ENCODE assay signal across 14 cellular contexts in genomic region chr11:128837627-128838026, GRCh38. TPM values are rescaled to one million over a fixed set of nuclear protein-coding genes. Genes with fewer than 3 reads are reported as not detected.
DNase-seq lines count a peak whose midpoint lies in the region; ATAC-seq and TF ChIP-seq lines count a peak whose summit lies in the region.
"Had no signal": no experiment of that assay in that cellular context is flagged by ENCODE, and none has a peak within 500 bp of the region (broad histone marks: within the 10 kb centered on the region; RNA-seq: fewer than 3 reads in every experiment).

No MANE protein-coding gene starts in this region.

- peaks cover 3% of the 10 kb centered on the region for H3K36me3 Mint-ChIP-seq in activated CD8-positive, alpha-beta T cell treated with anti-CD3 and anti-CD28 coated beads, Interleukin-2, amount 10 ng/mL, durations not matched to agents 7 days and 5 days (ENCODE audit: low read depth)
- no peaks in the 10 kb centered on the region for H3K36me3 Mint-ChIP-seq in type B pancreatic cell

- H3K4me3 ChIP-seq in heart left ventricle: no peak overlapping the region

- no peaks in the 10 kb centered on the region for H3K27me3 ChIP-seq in heart left ventricle

- H3K4me3 Mint-ChIP-seq in activated CD8-positive, alpha-beta T cell treated with anti-CD3 and anti-CD28 coated beads, Interleukin-2, amount 10 ng/mL, durations not matched to agents 7 days and 5 days: no peak overlapping the region
- H3K4me3 Mint-ChIP-seq in type B pancreatic cell: no peak overlapping the region

- ATAC-seq in heart left ventricle: peak in 3 of 4 donors; percentile 41 to 71 (median 54)
- ATAC-seq in Right ventricle myocardium inferior: no peak
- peak; percentile 57 for ATAC-seq in activated CD8-positive, alpha-beta T cell treated with anti-CD3 and anti-CD28 coated beads, Interleukin-2, amount 10 ng/mL, durations not matched to agents 7 days and 5 days
- peak; percentile 30 for ATAC-seq in left lobe of liver
- ATAC-seq in GM21717 (IDR thresholded peaks at IDR 0.05; ENCODE audit: unreplicated experiment): no peak

- CTCF ChIA-PET in activated CD8-positive, alpha-beta T cell treated with anti-CD3 and anti-CD28 coated beads, Interleukin-2, amount 10 ng/mL, durations not matched to agents 7 days and 5 days (lab: Charles Lee): interaction anchor here (1.3 to 3.1 kb wide), 3 partner anchors 11 to 680 kb away, joined by 3 to 11 read pairs (median 5); no protein-coding TSS in a partner anchor

- TF ChIP-seq CTCF in heart left ventricle (IDR thresholded peaks at IDR 0.05) (no peak), type B pancreatic cell (conservative IDR thresholded peaks at IDR 0.05) (no peak)

- H3K36me3 ChIP-seq in heart left ventricle: no peaks in the 10 kb centered on the region

- POLR2A ChIA-PET in activated CD8-positive, alpha-beta T cell treated with anti-CD3 and anti-CD28 coated beads, Interleukin-2, amount 10 ng/mL, durations not matched to agents 7 days and 5 days (lab: Charles Lee): no interaction called here

- H3K27me3 Mint-ChIP-seq in activated CD8-positive, alpha-beta T cell treated with anti-CD3 and anti-CD28 coated beads, Interleukin-2, amount 10 ng/mL, durations not matched to agents 7 days and 5 days (ENCODE audit: low read depth): peaks cover 2% of the 10 kb centered on the region
- H3K27me3 Mint-ChIP-seq in type B pancreatic cell: peaks cover 35% of the 10 kb centered on the region

- peak overlapping the region in 3 of 12 donors; percentile 4 to 27 (median 6) for H3K27ac ChIP-seq in heart left ventricle

- peaks cover 0 to 31% (median 20%) of the 10 kb centered on the region in 12 donors for H3K4me1 ChIP-seq in heart left ventricle

- H3K9me3 ChIP-seq in heart left ventricle: no peaks in the 10 kb centered on the region

- H3K9me3 Mint-ChIP-seq in activated CD8-positive, alpha-beta T cell treated with anti-CD3 and anti-CD28 coated beads, Interleukin-2, amount 10 ng/mL, durations not matched to agents 7 days and 5 days (ENCODE audit: insufficient read depth): no peaks in the 10 kb centered on the region
- H3K9me3 Mint-ChIP-seq in type B pancreatic cell: peaks cover 4% of the 10 kb centered on the region

- peaks cover 39% of the 10 kb centered on the region for H3K4me1 Mint-ChIP-seq in activated CD8-positive, alpha-beta T cell treated with anti-CD3 and anti-CD28 coated beads, Interleukin-2, amount 10 ng/mL, durations not matched to agents 7 days and 5 days (ENCODE audit: low read depth)
- H3K4me1 Mint-ChIP-seq in type B pancreatic cell (ENCODE audit: unreplicated experiment): peaks cover 8% of the 10 kb centered on the region

- DNase-seq in heart left ventricle (no peak), Right ventricle myocardium inferior (ENCODE audit: missing footprints) (no peak), left lobe of liver (ENCODE audit: low spot score) (no peak), C1 segment of cervical spinal cord (lab: John Stamatoyannopoulos, UW) (no peak), type B pancreatic cell (ENCODE audit: extremely low spot score, unreplicated experiment) (no peak)
- peak; percentile 51 for DNase-seq in activated CD8-positive, alpha-beta T cell treated with anti-CD3 and anti-CD28 coated beads, Interleukin-2, amount 10 ng/mL, durations not matched to agents 7 days and 5 days
- DNase-seq in effector CD8-positive, alpha-beta T cell (lab: John Stamatoyannopoulos, UW): no peak
- DNase-seq: AML-193; cerebellar nuclear complex; NCI-H1105; NCI-H226; stimulated activated CD4-positive, alpha-beta T cell treated with anti-CD3 and anti-CD28 coated beads, Interleukin-4, amount 100 ng/mL, for 24 hours; stimulated activated naive CD4-positive, alpha-beta T cell treated with Interleukin-2 at 50 U/mL for 16 hours had no signal

- intact Hi-C loops in heart left ventricle (cut with DNase I): loop anchor here in 5 of 10 donors (2.0 to 10.0 kb wide), 6 partner anchors 145 to 553 kb away; no protein-coding TSS in a partner anchor
- intact Hi-C loops in Right ventricle myocardium inferior (cut with DNase I): loop anchor here (10.0 kb wide), 1 partner anchor 803 kb away; no protein-coding TSS in a partner anchor

- no peak for TF ChIP-seq POLR2A in heart left ventricle (IDR thresholded peaks at IDR 0.05)

- WGBS in heart left ventricle, 4 donors: 40 to 59% (median 55%) methylated on average over 1 to 4 of the region's 4 CpGs

- peak overlapping the region; percentile 18 for H3K27ac Mint-ChIP-seq in activated CD8-positive, alpha-beta T cell treated with anti-CD3 and anti-CD28 coated beads, Interleukin-2, amount 10 ng/mL, durations not matched to agents 7 days and 5 days
- H3K27ac Mint-ChIP-seq in type B pancreatic cell: no peak overlapping the region

RNA-seq across cellular contexts. Expression of gene KCNJ1, which starts 29.5 kb away (rescaled TPM):
- under 1 TPM in 4 of 9 donors, not detected in 5; 0.16 to 0.50 (median 0.31) TPM for total RNA-seq in heart left ventricle
- under 1 TPM in 1 of 2 donors, not detected in 1; 0.08 TPM for polyA plus RNA-seq in heart left ventricle
- total RNA-seq in Right ventricle myocardium inferior: not detected
- total RNA-seq in activated CD8-positive, alpha-beta T cell treated with anti-CD3 and anti-CD28 coated beads, Interleukin-2, amount 10 ng/mL, durations not matched to agents 7 days and 5 days: not detected
- not detected for total RNA-seq in left lobe of liver
- 0.27 TPM in 1 of 2 replicates, not detected in the other for total RNA-seq in type B pancreatic cell (ENCODE audit: low replicate concordance)

RNA-seq across cellular contexts. Expression of gene KCNJ5, which starts 53.5 kb away (rescaled TPM):
- total RNA-seq in heart left ventricle: 10 to 100 TPM in 2 of 9 donors, 1 to 10 TPM in 7; 3.3 to 29.4 (median 7.2) TPM
- polyA plus RNA-seq in heart left ventricle: 1 to 10 TPM; 1.4 to 3.0 TPM
- total RNA-seq in Right ventricle myocardium inferior: 7.5 TPM
- not detected for total RNA-seq in activated CD8-positive, alpha-beta T cell treated with anti-CD3 and anti-CD28 coated beads, Interleukin-2, amount 10 ng/mL, durations not matched to agents 7 days and 5 days
- 0.13 TPM for total RNA-seq in left lobe of liver
- total RNA-seq in type B pancreatic cell (ENCODE audit: low replicate concordance): 0.90 and 1.6 TPM in 2 replicates

Comparison
In these comparisons a context has a peak if more than half of its experiments do, and no peak if none do; other contexts are left out.
1. ATAC-seq: peak in heart left ventricle (3 of 4), activated CD8-positive, alpha-beta T cell treated with anti-CD3 and anti-CD28 coated beads, Interleukin-2, amount 10 ng/mL, durations not matched to agents 7 days and 5 days (single experiment) and left lobe of liver (single experiment); none in Right ventricle myocardium inferior (single experiment) and GM21717 (single experiment).